Comparison of ENCODE assay signal across 16 cellular contexts in genomic region chr7:74063646-74064045, GRCh38. TPM values are rescaled to one million over a fixed set of nuclear protein-coding genes. Genes with fewer than 3 reads are reported as not detected.
"Had no signal": no experiment of that assay in that cellular context is flagged by ENCODE, and none has a peak within 500 bp of the region (broad histone marks: within the 10 kb centered on the region; RNA-seq: fewer than 3 reads in every experiment).

No MANE protein-coding gene starts in this region.

- H3K27me3 Mint-ChIP-seq: activated naive CD8-positive, alpha-beta T cell had no signal

- H3K4me1 ChIP-seq: foreskin keratinocyte had no signal

- H3K36me3 ChIP-seq: thyroid gland had no signal

- H2AFZ ChIP-seq: parathyroid adenoma had no signal

- H3K9me3 ChIP-seq: thyroid gland had no signal

- ATAC-seq: foreskin keratinocyte, SK-N-SH treated with all-trans-retinoic acid at 6 μM for 48 hours had no signal

- H3K4me3 ChIP-seq: thyroid gland had no signal

- H3K27ac ChIP-seq: foreskin keratinocyte, parathyroid adenoma had no signal

- H3K9ac ChIP-seq: parathyroid adenoma had no signal

- H3K9me3 Mint-ChIP-seq: activated CD4-positive, alpha-beta memory T cell treated with anti-CD3 and anti-CD28 coated beads, Interleukin-2, amount 10 ng/mL, durations not matched to agents 7 days and 5 days had no signal

- H3K79me2 ChIP-seq: parathyroid adenoma had no signal

- H3K27me3 ChIP-seq: thyroid gland had no signal

- H3K4me3 Mint-ChIP-seq: activated CD4-positive, alpha-beta memory T cell treated with anti-CD3 and anti-CD28 coated beads, Interleukin-2, amount 10 ng/mL, durations not matched to agents 7 days and 5 days; activated naive CD8-positive, alpha-beta T cell; brain had no signal

- DNase-seq: activated CD4-positive, alpha-beta memory T cell treated with anti-CD3 and anti-CD28 coated beads, Interleukin-2, amount 10 ng/mL, durations not matched to agents 7 days and 5 days; activated CD4-positive, alpha-beta T cell treated with anti-CD3 and anti-CD28 coated beads for 4 hours; activated gamma-delta T cell treated with Interleukin-2 at 50 U/mL for 16 hours; activated T-cell treated with anti-CD3 and anti-CD28 coated beads, Interleukin-2, amount 50 U/mL, for 48 hours; amniotic stem cell; central memory CD4-positive, alpha-beta T cell; effector CD8-positive, alpha-beta T cell; foreskin keratinocyte; stimulated activated CD4-positive, alpha-beta T cell treated with anti-CD3 and anti-CD28 coated beads, Interleukin-12 subunit alpha, Interleukin-12 subunit beta, amount 100 ng/mL, for 4 hours; stimulated activated CD4-positive, alpha-beta T cell treated with anti-CD3 and anti-CD28 coated beads, Interleukin-2, amount 100 ng/mL, for 24 hours; thyroid gland had no signal

- H3K36me3 Mint-ChIP-seq: activated naive CD8-positive, alpha-beta T cell; brain had no signal

- H3K4me1 Mint-ChIP-seq: brain had no signal

- H3K27ac Mint-ChIP-seq: activated CD4-positive, alpha-beta memory T cell treated with anti-CD3 and anti-CD28 coated beads, Interleukin-2, amount 10 ng/mL, durations not matched to agents 7 days and 5 days; activated naive CD8-positive, alpha-beta T cell had no signal

RNA-seq across cellular contexts. Expression of gene ELN, which starts 35.7 kb away (rescaled TPM):
- total RNA-seq: activated CD4-positive, alpha-beta memory T cell treated with anti-CD3 and anti-CD28 coated beads, Interleukin-2, amount 10 ng/mL, durations not matched to agents 7 days and 5 days; foreskin keratinocyte; T-helper 1 cell treated with Interleukin-12 subunit alpha and Interleukin-12 subunit beta and Interleukin-4 antibody, amounts not matched to agents 30 ng/mL and 1 ng/mL, for 36 hours had no signal
- polyA plus RNA-seq: foreskin keratinocyte had no signal
